In the genomic region with DNA sequence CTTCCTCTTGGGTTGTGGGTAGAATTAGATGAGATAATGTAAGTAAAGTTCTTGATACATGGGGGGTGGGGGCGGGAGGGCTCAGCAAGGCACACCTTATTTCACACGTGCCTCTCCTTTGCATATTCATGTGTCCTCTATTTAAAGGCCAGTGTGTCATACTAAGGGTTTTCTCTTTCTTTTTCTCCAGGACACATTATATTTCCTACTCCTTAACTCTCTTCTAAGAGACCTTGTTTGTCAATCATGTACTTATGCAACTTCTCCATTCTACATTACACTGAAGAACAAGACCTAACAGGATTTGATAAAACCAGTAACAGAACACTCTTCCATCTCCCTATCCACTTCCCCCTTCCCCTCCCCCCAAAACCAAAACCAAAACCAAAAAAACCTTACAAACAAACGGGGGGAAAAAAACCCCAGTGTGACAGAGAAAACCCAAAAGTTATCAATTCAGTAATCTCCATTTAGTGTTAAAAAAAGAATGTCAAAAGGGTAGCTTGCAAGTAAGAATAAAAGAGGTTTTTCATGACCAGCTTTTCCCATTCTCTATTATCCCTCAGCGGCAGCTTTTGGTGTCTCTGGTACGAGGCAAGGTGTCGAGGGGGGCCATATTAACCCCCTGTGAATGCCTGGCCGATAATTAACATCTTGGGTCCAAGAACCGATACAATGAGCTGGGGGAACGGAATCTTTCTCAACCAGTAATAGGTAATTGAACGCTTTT, we compare ENCODE assay signal across 8 cellular contexts.
DNase-seq lines count a peak whose midpoint lies in the region; ATAC-seq and TF ChIP-seq lines count a peak whose summit lies in the region.

No MANE protein-coding gene starts in this region.

- H3K9me3 ChIP-seq in BLaER1, result no peaks in the 10 kb centered on the region
- H3K9me3 ChIP-seq in trophoblast cell (ENCODE audit: insufficient read depth, low read depth, low read length), result no peaks in the 10 kb centered on the region

- peak overlapping the region; percentile 98 for H2BK120ac ChIP-seq in trophoblast cell (ENCODE audit: insufficient read depth, low read length, poor library complexity)

- H3K4me1 ChIP-seq in BLaER1, result peaks cover 40% of the 10 kb centered on the region
- peaks cover 6 to 12% of the 10 kb centered on the region in 2 experiments for H3K4me1 ChIP-seq in trophoblast cell (ENCODE audit: control insufficient read depth in 1 of 2, insufficient read depth in 2 of 2, low read length in 2 of 2)

- peak overlapping the region; percentile 74 for H4K8ac ChIP-seq in trophoblast cell (ENCODE audit: low read depth, low read length)

- H3K27me3 ChIP-seq in BLaER1 (peaks cover 30% of the 10 kb centered on the region), trophoblast cell (ENCODE audit: insufficient read depth, low read length) (no peaks in the 10 kb centered on the region)

- H3K14ac ChIP-seq in trophoblast cell (ENCODE audit: low read length), result peak overlapping the region; percentile 64

- WGBS in trophoblast cell (ENCODE audit: extremely low coverage, insufficient coverage, insufficient read length), result no CpG with 5 or more reads among the region's 10 CpGs

- H2BK12ac ChIP-seq in trophoblast cell (ENCODE audit: low read length), result peak overlapping the region; percentile 97

- H2AFZ ChIP-seq in trophoblast cell (ENCODE audit: insufficient read depth, low read length, poor library complexity), result no peak overlapping the region

- peaks cover 3% of the 10 kb centered on the region for H3K79me2 ChIP-seq in trophoblast cell (ENCODE audit: control insufficient read depth, insufficient read depth, low read length, poor library complexity)

- peak overlapping the region; percentile 99 for H3K4me2 ChIP-seq in BLaER1
- H3K4me2 ChIP-seq in trophoblast cell (ENCODE audit: low read length), result peak overlapping the region; percentile 94

- ATAC-seq in HG02885 (IDR thresholded peaks at IDR 0.05; ENCODE audit: poor library complexity, unreplicated experiment), result peak; percentile 32
- ATAC-seq in HG03378 (IDR thresholded peaks at IDR 0.05; ENCODE audit: unreplicated experiment), result no peak

- no peaks in the 10 kb centered on the region for H3K36me3 ChIP-seq in BLaER1
- H3K36me3 ChIP-seq in trophoblast cell (ENCODE audit: control insufficient read depth in 1 of 2, insufficient read depth in 2 of 2, low read length in 2 of 2), result no peaks in the 10 kb centered on the region

- H3K9ac ChIP-seq in BLaER1, result peak overlapping the region; percentile 74; the same call in 1 of the 2 replicates
- H3K9ac ChIP-seq in trophoblast cell (ENCODE audit: low read length), result peak overlapping the region; percentile 68

- H3K79me1 ChIP-seq in trophoblast cell (ENCODE audit: low read length), result peaks cover 28% of the 10 kb centered on the region

- no peak overlapping the region for H3K18ac ChIP-seq in trophoblast cell (ENCODE audit: low read length)

- H3K4me3 ChIP-seq in BLaER1 (peak overlapping the region; percentile 71), foreskin fibroblast (ENCODE audit: low read depth in 1 of 2, low read length in 2 of 2) (peak overlapping the region; percentile 62 to 63), trophoblast cell (ENCODE audit: low read depth, low read length) (no peak overlapping the region)

- peak overlapping the region; percentile 99 for H4K91ac ChIP-seq in trophoblast cell (ENCODE audit: low read depth, low read length)

- H4K20me1 ChIP-seq in BLaER1, result peaks cover 16% of the 10 kb centered on the region; the same call in 1 of the 2 replicates

- H3K4ac ChIP-seq in trophoblast cell (ENCODE audit: low read depth, low read length), result peak overlapping the region; percentile 83

- H3K27ac ChIP-seq in BLaER1, result 0 out of 2 replicates have a peak overlapping the region, but pooled peaks have one; percentile 74
- peak overlapping the region; percentile 81 for H3K27ac ChIP-seq in trophoblast cell (ENCODE audit: low read depth, low read length)

- DNase-seq in SKM-1 treated with dmso at 0.1 percent for 144 hours (lab: John Stamatoyannopoulos, UW; ENCODE audit: unreplicated experiment), result peak; percentile 90
- DNase-seq in foreskin fibroblast, result no peak
- DNase-seq in trophoblast cell, result no peak
- DNase-seq in epidermal melanocyte (ENCODE audit: insufficient read length, low spot score), result no peak
- no peak for DNase-seq in NCI-H187 (lab: John Stamatoyannopoulos, UW)

- H3K23ac ChIP-seq in trophoblast cell (ENCODE audit: low read length), result no peak overlapping the region

- no peak overlapping the region for H4K12ac ChIP-seq in trophoblast cell (ENCODE audit: low read depth, low read length)

- TF ChIP-seq CTCF in foreskin fibroblast (IDR thresholded peaks at IDR 0.05; ENCODE audit: low read depth, low read length), result no peak

- H2BK5ac ChIP-seq in trophoblast cell (ENCODE audit: low read depth, low read length, poor library complexity), result peak overlapping the region; percentile 93

- H2AK5ac ChIP-seq in trophoblast cell (ENCODE audit: low read length), result no peak overlapping the region
